In the genomic region with DNA sequence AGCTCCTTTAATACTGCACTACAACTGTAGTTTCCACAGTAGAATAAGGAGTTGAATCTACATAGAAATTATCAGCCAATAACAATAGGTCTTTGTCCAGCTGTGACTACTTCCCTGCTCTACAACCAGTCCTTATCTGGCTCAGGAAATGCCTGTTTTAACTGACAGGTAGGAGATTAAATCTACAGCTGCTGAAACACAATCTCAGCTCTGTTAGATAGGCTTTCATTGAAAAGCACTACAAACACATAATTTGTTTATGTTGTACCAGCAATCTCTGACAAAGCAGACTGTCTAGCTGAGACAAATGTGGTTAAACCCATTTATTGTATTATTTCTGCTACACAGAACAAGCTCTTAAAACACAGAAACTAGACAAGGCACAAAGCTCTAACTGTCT, we compare ENCODE assay signal across 1 cellular context.
A peak's percentile ranks its signal among the peaks of the same experiment; 100 is the strongest.
TF ChIP-seq lines count a peak whose summit lies in the region.

No MANE protein-coding gene starts in this region.

TF ChIP-seq in HepG2, 621 proteins besides CTCF, POLR2A, EP300 and RAD21 (continued from another document and continues in another):
- TF ChIP-seq RBAK (CRISPR knock-in tag; IDR thresholded peaks at IDR 0.05) (peak; percentile 42; the same call in 1 of the 2 replicates), ARID5B (CRISPR knock-in tag; IDR thresholded peaks at IDR 0.05) (peak; percentile 65), FOXK2 (IDR thresholded peaks at IDR 0.05) (no peak), SIN3A (IDR thresholded peaks at IDR 0.05; ENCODE audit: borderline replicate concordance, low read depth, low read length) (no peak), SCMH1 (CRISPR knock-in tag; IDR thresholded peaks at IDR 0.05; ENCODE audit: borderline replicate concordance) (no peak), SALL1 (CRISPR knock-in tag; IDR thresholded peaks at IDR 0.05) (no peak; the same call in 1 of the 2 replicates), SIX1 (CRISPR knock-in tag; IDR thresholded peaks at IDR 0.05; ENCODE audit: borderline replicate concordance) (peak; percentile 69; the same call in 1 of the 2 replicates), SAP130 (CRISPR knock-in tag; IDR thresholded peaks at IDR 0.05; ENCODE audit: low read depth) (peak; percentile 64), ZMYM4 (CRISPR knock-in tag; IDR thresholded peaks at IDR 0.05) (peak; percentile 46; the same call in 1 of the 2 replicates), ZNF562 (CRISPR knock-in tag; IDR thresholded peaks at IDR 0.05; ENCODE audit: borderline replicate concordance) (no peak), CCAR2 (optimal IDR thresholded peaks at IDR 0.05; ENCODE audit: low read depth, low read length) (no peak), THYN1 (CRISPR knock-in tag; IDR thresholded peaks at IDR 0.05; ENCODE audit: borderline replicate concordance, low read depth) (no peak), ZNF337 (CRISPR knock-in tag; IDR thresholded peaks at IDR 0.05; ENCODE audit: borderline replicate concordance, low read depth) (no peak), HNRNPL (IDR thresholded peaks at IDR 0.05; ENCODE audit: low read depth, low read length) (no peak), TGIF2 (CRISPR knock-in tag; IDR thresholded peaks at IDR 0.05) (no peak), ZNF605 (CRISPR knock-in tag; IDR thresholded peaks at IDR 0.05) (no peak), POGZ (CRISPR knock-in tag; IDR thresholded peaks at IDR 0.05) (peak; percentile 40; the same call in 1 of the 2 replicates), U2AF2 (IDR thresholded peaks at IDR 0.05; ENCODE audit: low read depth, low read length) (no peak), FOXP1 (IDR thresholded peaks at IDR 0.05) (no peak), FOXP1 (CRISPR knock-in tag; IDR thresholded peaks at IDR 0.05) (peak; percentile 9; the same call in 1 of the 2 replicates), JUND (CRISPR knock-in tag; IDR thresholded peaks at IDR 0.05) (no peak), ZNF558 (CRISPR knock-in tag; IDR thresholded peaks at IDR 0.05; ENCODE audit: borderline replicate concordance) (no peak), NPAS2 (CRISPR knock-in tag; IDR thresholded peaks at IDR 0.05; ENCODE audit: borderline replicate concordance) (no peak), KLF11 (CRISPR knock-in tag; IDR thresholded peaks at IDR 0.05) (no peak), GPN1 (CRISPR knock-in tag; IDR thresholded peaks at IDR 0.05; ENCODE audit: borderline replicate concordance) (no peak), MED1 (CRISPR knock-in tag; IDR thresholded peaks at IDR 0.05) (0 out of 2 replicates have a peak, but pooled peaks have one; percentile 30), TBX2 (CRISPR knock-in tag; IDR thresholded peaks at IDR 0.05; ENCODE audit: borderline replicate concordance) (peak; percentile 56; the same call in 1 of the 2 replicates), RAD51 (IDR thresholded peaks at IDR 0.05; ENCODE audit: borderline replicate concordance) (no peak), SOX6 (IDR thresholded peaks at IDR 0.05) (no peak), SOX6 (CRISPR knock-in tag; IDR thresholded peaks at IDR 0.05) (peak; percentile 84), NCOA2 (CRISPR knock-in tag; IDR thresholded peaks at IDR 0.05) (peak; percentile 57; the same call in 1 of the 2 replicates), ZNF75D (CRISPR knock-in tag; IDR thresholded peaks at IDR 0.05; ENCODE audit: borderline replicate concordance) (no peak), ZNF761 (CRISPR knock-in tag; conservative IDR thresholded peaks at IDR 0.05) (no peak), KAT7 (CRISPR knock-in tag; IDR thresholded peaks at IDR 0.05; ENCODE audit: borderline replicate concordance) (no peak), HDAC2 (CRISPR knock-in tag; IDR thresholded peaks at IDR 0.05) (peak; percentile 60; the same call in 1 of the 2 replicates), BATF2 (CRISPR knock-in tag; IDR thresholded peaks at IDR 0.05) (no peak), ZNF354B (CRISPR knock-in tag; IDR thresholded peaks at IDR 0.05) (no peak), ZNF770 (CRISPR knock-in tag; IDR thresholded peaks at IDR 0.05) (no peak), PHF5A (CRISPR knock-in tag; IDR thresholded peaks at IDR 0.05; ENCODE audit: low read depth, unreplicated experiment) (no peak)
- TF ChIP-seq, protein P1, sequence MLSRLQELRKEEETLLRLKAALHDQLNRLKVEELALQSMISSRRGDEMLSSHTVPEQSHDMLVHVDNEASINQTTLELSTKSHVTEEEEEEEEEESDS (CRISPR knock-in tag; IDR thresholded peaks at IDR 0.05; ENCODE audit: borderline replicate concordance), result no peak
- TF ChIP-seq, protein P2, sequence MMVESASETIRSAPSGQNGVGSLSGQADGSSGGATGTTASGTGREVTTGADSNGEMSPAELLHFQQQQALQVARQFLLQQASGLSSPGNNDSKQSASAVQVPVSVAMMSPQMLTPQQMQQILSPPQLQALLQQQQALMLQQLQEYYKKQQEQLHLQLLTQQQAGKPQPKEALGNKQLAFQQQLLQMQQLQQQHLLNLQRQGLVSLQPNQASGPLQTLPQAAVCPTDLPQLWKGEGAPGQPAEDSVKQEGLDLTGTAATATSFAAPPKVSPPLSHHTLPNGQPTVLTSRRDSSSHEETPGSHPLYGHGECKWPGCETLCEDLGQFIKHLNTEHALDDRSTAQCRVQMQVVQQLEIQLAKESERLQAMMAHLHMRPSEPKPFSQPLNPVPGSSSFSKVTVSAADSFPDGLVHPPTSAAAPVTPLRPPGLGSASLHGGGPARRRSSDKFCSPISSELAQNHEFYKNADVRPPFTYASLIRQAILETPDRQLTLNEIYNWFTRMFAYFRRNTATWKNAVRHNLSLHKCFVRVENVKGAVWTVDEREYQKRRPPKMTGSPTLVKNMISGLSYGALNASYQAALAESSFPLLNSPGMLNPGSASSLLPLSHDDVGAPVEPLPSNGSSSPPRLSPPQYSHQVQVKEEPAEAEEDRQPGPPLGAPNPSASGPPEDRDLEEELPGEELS (CRISPR knock-in tag; IDR thresholded peaks at IDR 0.05), result peak; percentile 80
- TF ChIP-seq, protein P3, sequence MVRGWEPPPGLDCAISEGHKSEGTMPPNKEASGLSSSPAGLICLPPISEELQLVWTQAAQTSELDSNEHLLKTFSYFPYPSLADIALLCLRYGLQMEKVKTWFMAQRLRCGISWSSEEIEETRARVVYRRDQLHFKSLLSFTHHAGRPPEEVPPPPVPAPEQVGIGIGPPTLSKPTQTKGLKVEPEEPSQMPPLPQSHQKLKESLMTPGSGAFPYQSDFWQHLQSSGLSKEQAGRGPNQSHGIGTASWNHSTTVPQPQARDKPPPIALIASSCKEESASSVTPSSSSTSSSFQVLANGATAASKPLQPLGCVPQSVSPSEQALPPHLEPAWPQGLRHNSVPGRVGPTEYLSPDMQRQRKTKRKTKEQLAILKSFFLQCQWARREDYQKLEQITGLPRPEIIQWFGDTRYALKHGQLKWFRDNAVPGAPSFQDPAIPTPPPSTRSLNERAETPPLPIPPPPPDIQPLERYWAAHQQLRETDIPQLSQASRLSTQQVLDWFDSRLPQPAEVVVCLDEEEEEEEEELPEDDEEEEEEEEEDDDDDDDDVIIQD (CRISPR knock-in tag; IDR thresholded peaks at IDR 0.05; ENCODE audit: low read depth), result peak; percentile 27; the same call in 1 of the 2 replicates
- TF ChIP-seq, protein P4, sequence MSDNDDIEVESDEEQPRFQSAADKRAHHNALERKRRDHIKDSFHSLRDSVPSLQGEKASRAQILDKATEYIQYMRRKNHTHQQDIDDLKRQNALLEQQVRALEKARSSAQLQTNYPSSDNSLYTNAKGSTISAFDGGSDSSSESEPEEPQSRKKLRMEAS (IDR thresholded peaks at IDR 0.05), result no peak
- TF ChIP-seq, protein P5, sequence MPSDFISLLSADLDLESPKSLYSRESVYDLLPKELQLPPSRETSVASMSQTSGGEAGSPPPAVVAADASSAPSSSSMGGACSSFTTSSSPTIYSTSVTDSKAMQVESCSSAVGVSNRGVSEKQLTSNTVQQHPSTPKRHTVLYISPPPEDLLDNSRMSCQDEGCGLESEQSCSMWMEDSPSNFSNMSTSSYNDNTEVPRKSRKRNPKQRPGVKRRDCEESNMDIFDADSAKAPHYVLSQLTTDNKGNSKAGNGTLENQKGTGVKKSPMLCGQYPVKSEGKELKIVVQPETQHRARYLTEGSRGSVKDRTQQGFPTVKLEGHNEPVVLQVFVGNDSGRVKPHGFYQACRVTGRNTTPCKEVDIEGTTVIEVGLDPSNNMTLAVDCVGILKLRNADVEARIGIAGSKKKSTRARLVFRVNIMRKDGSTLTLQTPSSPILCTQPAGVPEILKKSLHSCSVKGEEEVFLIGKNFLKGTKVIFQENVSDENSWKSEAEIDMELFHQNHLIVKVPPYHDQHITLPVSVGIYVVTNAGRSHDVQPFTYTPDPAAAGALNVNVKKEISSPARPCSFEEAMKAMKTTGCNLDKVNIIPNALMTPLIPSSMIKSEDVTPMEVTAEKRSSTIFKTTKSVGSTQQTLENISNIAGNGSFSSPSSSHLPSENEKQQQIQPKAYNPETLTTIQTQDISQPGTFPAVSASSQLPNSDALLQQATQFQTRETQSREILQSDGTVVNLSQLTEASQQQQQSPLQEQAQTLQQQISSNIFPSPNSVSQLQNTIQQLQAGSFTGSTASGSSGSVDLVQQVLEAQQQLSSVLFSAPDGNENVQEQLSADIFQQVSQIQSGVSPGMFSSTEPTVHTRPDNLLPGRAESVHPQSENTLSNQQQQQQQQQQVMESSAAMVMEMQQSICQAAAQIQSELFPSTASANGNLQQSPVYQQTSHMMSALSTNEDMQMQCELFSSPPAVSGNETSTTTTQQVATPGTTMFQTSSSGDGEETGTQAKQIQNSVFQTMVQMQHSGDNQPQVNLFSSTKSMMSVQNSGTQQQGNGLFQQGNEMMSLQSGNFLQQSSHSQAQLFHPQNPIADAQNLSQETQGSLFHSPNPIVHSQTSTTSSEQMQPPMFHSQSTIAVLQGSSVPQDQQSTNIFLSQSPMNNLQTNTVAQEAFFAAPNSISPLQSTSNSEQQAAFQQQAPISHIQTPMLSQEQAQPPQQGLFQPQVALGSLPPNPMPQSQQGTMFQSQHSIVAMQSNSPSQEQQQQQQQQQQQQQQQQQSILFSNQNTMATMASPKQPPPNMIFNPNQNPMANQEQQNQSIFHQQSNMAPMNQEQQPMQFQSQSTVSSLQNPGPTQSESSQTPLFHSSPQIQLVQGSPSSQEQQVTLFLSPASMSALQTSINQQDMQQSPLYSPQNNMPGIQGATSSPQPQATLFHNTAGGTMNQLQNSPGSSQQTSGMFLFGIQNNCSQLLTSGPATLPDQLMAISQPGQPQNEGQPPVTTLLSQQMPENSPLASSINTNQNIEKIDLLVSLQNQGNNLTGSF (CRISPR knock-in tag; IDR thresholded peaks at IDR 0.05), result no peak
